1 cellular context compared by ENCODE assay signal in genomic region chr15:36643551-36643950, GRCh38.
TF ChIP-seq lines count a peak whose summit lies in the region.

No MANE protein-coding gene starts in this region.

TF ChIP-seq in GM23338, 12 proteins besides CTCF, POLR2A, EP300 and RAD21 (continued from another document):
- TF ChIP-seq ZNF462 (CRISPR knock-in tag; IDR thresholded peaks at IDR 0.05), result no peak
- TF ChIP-seq CREB1 (CRISPR knock-in tag; IDR thresholded peaks at IDR 0.05; ENCODE audit: low read depth), result no peak
- TF ChIP-seq EZH2 (IDR thresholded peaks at IDR 0.05; ENCODE audit: low read depth, unreplicated experiment), result no peak
- TF ChIP-seq POLR2AphosphoS5 (IDR thresholded peaks at IDR 0.05; ENCODE audit: low read depth), result no peak
